Comparison of ENCODE assay signal across 8 cellular contexts in genomic region chr9:126327016-126327749, GRCh38. TPM values are rescaled to one million over a fixed set of nuclear protein-coding genes. Genes with fewer than 3 reads are reported as not detected.
DNase-seq lines count a peak whose midpoint lies in the region; ATAC-seq and TF ChIP-seq lines count a peak whose summit lies in the region.

No MANE protein-coding gene starts in this region.

- no peaks in the 10 kb centered on the region for H3K36me3 ChIP-seq in CD8-positive, alpha-beta memory T cell (ENCODE audit: insufficient read depth, low read length)
- no peaks in the 10 kb centered on the region for H3K36me3 ChIP-seq in psoas muscle (ENCODE audit: insufficient read depth in 1 of 2, low read depth in 1 of 2)

- H3K4me3 ChIP-seq in CD8-positive, alpha-beta memory T cell (ENCODE audit: low read length): peak overlapping the region; percentile 74
- peak overlapping the region; percentile 73 for H3K4me3 ChIP-seq in NB4 (ENCODE audit: low read depth, low read length)
- H3K4me3 ChIP-seq in psoas muscle: peak overlapping the region; percentile 78

- CTCF ChIA-PET in CD8-positive, alpha-beta memory T cell (lab: Charles Lee): interaction anchor here (0.6 to 5.0 kb wide), 11 partner anchors 10 to 171 kb away, joined by 3 to 23 read pairs (median 10); no protein-coding TSS in a partner anchor

- H3K4me3 Mint-ChIP-seq in CD8-positive, alpha-beta memory T cell: peak overlapping the region; percentile 86 to 97 (median 90)
- peak overlapping the region; percentile 82 for H3K4me3 Mint-ChIP-seq in activated naive CD4-positive, alpha-beta T cell treated with anti-CD3 and anti-CD28 coated beads, Interleukin-2, amount 50 U/mL, for 24 hours

- POLR2A ChIA-PET in CD8-positive, alpha-beta memory T cell (lab: Charles Lee): interaction anchor here (0.9 to 1.4 kb wide), 4 partner anchors 65 to 145 kb away, joined by 3 to 5 read pairs (median 4); no protein-coding TSS in a partner anchor

- H3K27me3 Mint-ChIP-seq in CD8-positive, alpha-beta memory T cell: no peaks in the 10 kb centered on the region
- H3K27me3 Mint-ChIP-seq in activated naive CD4-positive, alpha-beta T cell treated with anti-CD3 and anti-CD28 coated beads, Interleukin-2, amount 50 U/mL, for 24 hours: no peaks in the 10 kb centered on the region

- ATAC-seq in left cardiac atrium (peak; percentile 69 to 81), psoas muscle (peak; percentile 19 to 44 (median 22)), GM19328 (IDR thresholded peaks at IDR 0.05; ENCODE audit: unreplicated experiment) (no peak), GM19467 (IDR thresholded peaks at IDR 0.05; ENCODE audit: unreplicated experiment) (no peak)

- TF ChIP-seq POLR2A in NB4 (IDR thresholded peaks at IDR 0.05; ENCODE audit: extremely low read depth, insufficient read length): peak; percentile 12

- peak in 3 of 5 donors; percentile 6 to 56 (median 51) for DNase-seq in CD8-positive, alpha-beta memory T cell
- DNase-seq in NB4 (ENCODE audit: low read depth) (no peak), left cardiac atrium (no peak), psoas muscle (peak; percentile 32 to 62), GM19240 (ENCODE audit: insufficient read length, low spot score) (no peak)

- peaks cover 0 to 15% (median 0%) of the 10 kb centered on the region in 3 donors for H3K36me3 Mint-ChIP-seq in CD8-positive, alpha-beta memory T cell
- no peaks in the 10 kb centered on the region for H3K36me3 Mint-ChIP-seq in activated naive CD4-positive, alpha-beta T cell treated with anti-CD3 and anti-CD28 coated beads, Interleukin-2, amount 50 U/mL, for 24 hours

- peaks cover 0 to 4% (median 0%) of the 10 kb centered on the region in 5 donors for H3K9me3 Mint-ChIP-seq in CD8-positive, alpha-beta memory T cell
- H3K9me3 Mint-ChIP-seq in activated naive CD4-positive, alpha-beta T cell treated with anti-CD3 and anti-CD28 coated beads, Interleukin-2, amount 50 U/mL, for 24 hours: no peaks in the 10 kb centered on the region

- H3K4me1 ChIP-seq in CD8-positive, alpha-beta memory T cell (ENCODE audit: insufficient read depth, low read length): peaks cover 49% of the 10 kb centered on the region
- peaks cover 47% of the 10 kb centered on the region for H3K4me1 ChIP-seq in psoas muscle

- peak overlapping the region; percentile 58 for H3K27ac ChIP-seq in CD8-positive, alpha-beta memory T cell (ENCODE audit: low read depth, low read length)
- peak overlapping the region; percentile 80 for H3K27ac ChIP-seq in psoas muscle

- no peaks in the 10 kb centered on the region for H3K27me3 ChIP-seq in CD8-positive, alpha-beta memory T cell (ENCODE audit: insufficient read depth, low read length, poor library complexity, severe bottlenecking)
- no peaks in the 10 kb centered on the region for H3K27me3 ChIP-seq in psoas muscle (ENCODE audit: insufficient read depth in 3 of 3, low read length in 2 of 3)

- intact Hi-C loops in left cardiac atrium (cut with DNase I) (no loop called here), psoas muscle (cut with DNase I) (no loop called here)

- H3K4me1 Mint-ChIP-seq in CD8-positive, alpha-beta memory T cell: peaks cover 50 to 58% (median 55%) of the 10 kb centered on the region in 3 donors
- peaks cover 13% of the 10 kb centered on the region for H3K4me1 Mint-ChIP-seq in activated naive CD4-positive, alpha-beta T cell treated with anti-CD3 and anti-CD28 coated beads, Interleukin-2, amount 50 U/mL, for 24 hours

- TF ChIP-seq CTCF in NB4 (IDR thresholded peaks at IDR 0.05; ENCODE audit: low read depth, low read length): no peak
- TF ChIP-seq CTCF in psoas muscle (IDR thresholded peaks at IDR 0.05): no peak

- peak overlapping the region; percentile 89 to 99 (median 94) for H3K27ac Mint-ChIP-seq in CD8-positive, alpha-beta memory T cell
- peak overlapping the region; percentile 25 for H3K27ac Mint-ChIP-seq in activated naive CD4-positive, alpha-beta T cell treated with anti-CD3 and anti-CD28 coated beads, Interleukin-2, amount 50 U/mL, for 24 hours

- no peaks in the 10 kb centered on the region for H3K9me3 ChIP-seq in CD8-positive, alpha-beta memory T cell (ENCODE audit: low read length)
- peaks cover 10% of the 10 kb centered on the region for H3K9me3 ChIP-seq in psoas muscle

- 3 to 7% (median 7%) methylated on average over 28 to 51 of the region's 59 CpGs for WGBS in psoas muscle, 3 donors

RNA-seq across cellular contexts. Expression of gene MVB12B, which starts 0.6 kb away (rescaled TPM):
- total RNA-seq in CD8-positive, alpha-beta memory T cell: 10 to 100 TPM; 11.0 to 13.1 TPM
- 12.7 TPM for polyA plus RNA-seq in CD8-positive, alpha-beta memory T cell
- total RNA-seq in left cardiac atrium (10 to 100 TPM in 1 of 2 donors, 1 to 10 TPM in 1; 9.7 to 12.3 TPM), psoas muscle (10 to 100 TPM in 3 of 4 donors, 1 to 10 TPM in 1; 7.8 to 25.6 (median 15.1) TPM)
- 10 to 100 TPM in 1 of 3 donors, 1 to 10 TPM in 2; 1.5 to 11.6 (median 3.8) TPM for polyA plus RNA-seq in psoas muscle

Comparison
In these comparisons a context has a peak if more than half of its experiments do, and no peak if none do; other contexts are left out.
1. DNase-seq: peak in CD8-positive, alpha-beta memory T cell (3 of 5) and psoas muscle (2 of 2); none in NB4 (single experiment), left cardiac atrium (single experiment) and GM19240 (single experiment).
2. ATAC-seq: peak in left cardiac atrium (2 of 2) and psoas muscle (4 of 4); none in GM19328 (single experiment) and GM19467 (single experiment).
3. Peak in every context shown above with its lines, with median percentiles within 50 percentile points of each other: H3K4me3 ChIP-seq.